Comparison of ENCODE assay signal across 9 cellular contexts in the genomic region with DNA sequence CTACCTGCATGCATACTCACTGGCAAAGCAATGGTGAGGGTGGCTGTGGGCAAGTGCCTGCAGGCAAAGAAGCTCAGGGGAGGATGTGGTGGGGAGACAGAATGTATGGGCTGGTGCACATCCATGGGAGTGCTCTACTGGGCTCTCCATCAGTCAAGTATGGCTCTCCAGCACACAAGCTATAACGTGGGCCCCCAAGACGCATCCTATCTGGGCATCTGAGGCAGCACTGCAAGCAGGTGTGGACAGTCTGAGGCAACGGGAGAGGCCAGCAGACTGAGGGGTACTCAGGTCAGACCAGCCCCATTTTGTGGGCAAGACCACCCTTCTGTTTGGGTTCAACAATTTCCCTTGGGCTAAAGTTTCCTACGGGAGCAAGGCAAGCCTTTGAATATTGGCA.
"Had no signal": no experiment of that assay in that cellular context is flagged by ENCODE, and none has a peak within 500 bp of the region (broad histone marks: within the 10 kb centered on the region; RNA-seq: fewer than 3 reads in every experiment).

No MANE protein-coding gene starts in this region.

- ATAC-seq: GM23338, HCT116 had no signal

- H3K9me3 ChIP-seq: HAP-1 had no signal

- H3K4me1 Mint-ChIP-seq: GM23338 had no signal

- H3K9me3 Mint-ChIP-seq: GM23338, HFFc6 had no signal

- DNase-seq: GM23248, GOT3, H7, H9, HCEC 1CT, HFFc6 had no signal

- H3K4me3 Mint-ChIP-seq: GM23338, H9, HFFc6 had no signal

- H3K27ac ChIP-seq: GM23248 had no signal

- H3K27ac Mint-ChIP-seq: GM23338, H9, HFFc6 had no signal
